7 cellular contexts compared by ENCODE assay signal in genomic region chr20:30378721-30379120, GRCh38.
A peak's percentile ranks its signal among the peaks of the same experiment; 100 is the strongest.
DNase-seq lines count a peak whose midpoint lies in the region; ATAC-seq and TF ChIP-seq lines count a peak whose summit lies in the region.
"Not testable (repeated sequence)": the region's sequence is repeated elsewhere in the genome, so short reads cannot be mapped to it uniquely, and the experiment has no call there.

No MANE protein-coding gene starts in this region.

- H3F3A ChIP-seq in GM23338 (replicated peaks; ENCODE audit: low read depth) = not testable (repeated sequence)

- TF ChIP-seq CTCF in CD4-positive, alpha-beta T cell (IDR thresholded peaks at IDR 0.05); GM23338 (conservative IDR thresholded peaks at IDR 0.05; ENCODE audit: low read depth in 2 of 2); natural killer cell (IDR thresholded peaks at IDR 0.05): not testable (repeated sequence)

- H2AFZ ChIP-seq in GM23338 = not testable (repeated sequence)

- peaks cover 35% of the 10 kb centered on the region for H3K36me3 Mint-ChIP-seq in CD4-positive, alpha-beta T cell (ENCODE audit: low read depth)
- not testable (repeated sequence) for H3K36me3 Mint-ChIP-seq in GM23338 (ENCODE audit: low read depth); T-helper 17 cell (ENCODE audit: low read depth)
- H3K36me3 Mint-ChIP-seq in activated CD8-positive, alpha-beta T cell treated with anti-CD3 and anti-CD28 coated beads, Interleukin-2, amount 10 ng/mL, durations not matched to agents 7 days and 5 days (ENCODE audit: low read depth) = peaks cover 26% of the 10 kb centered on the region
- H3K36me3 Mint-ChIP-seq in activated naive CD4-positive, alpha-beta T cell treated with anti-CD3 and anti-CD28 coated beads, Interleukin-2, amount 50 U/mL, for 24 hours = peaks cover 18% of the 10 kb centered on the region
- H3K36me3 Mint-ChIP-seq in dendritic cell treated with granulocyte-macrophage colony-stimulating factor and Interleukin-4, amounts not matched to agents 40 ng/mL and 50 ng/mL, for 4 days (ENCODE audit: low read depth) = peaks cover 47% of the 10 kb centered on the region
- peaks cover 22% of the 10 kb centered on the region for H3K36me3 Mint-ChIP-seq in natural killer cell

- peak overlapping the region; percentile 82 for H3K27ac Mint-ChIP-seq in CD4-positive, alpha-beta T cell
- H3K27ac Mint-ChIP-seq in GM23338; activated CD8-positive, alpha-beta T cell treated with anti-CD3 and anti-CD28 coated beads, Interleukin-2, amount 10 ng/mL, durations not matched to agents 7 days and 5 days: not testable (repeated sequence)
- peak overlapping the region; percentile 70 for H3K27ac Mint-ChIP-seq in T-helper 17 cell
- H3K27ac Mint-ChIP-seq in activated naive CD4-positive, alpha-beta T cell treated with anti-CD3 and anti-CD28 coated beads, Interleukin-2, amount 50 U/mL, for 24 hours = peak overlapping the region; percentile 46
- peak overlapping the region; percentile 25 for H3K27ac Mint-ChIP-seq in dendritic cell treated with granulocyte-macrophage colony-stimulating factor and Interleukin-4, amounts not matched to agents 40 ng/mL and 50 ng/mL, for 4 days
- peak overlapping the region; percentile 91 to 93 for H3K27ac Mint-ChIP-seq in natural killer cell

- not testable (repeated sequence) for H3K4me2 ChIP-seq in GM23338

- POLR2A ChIA-PET in CD4-positive, alpha-beta T cell (lab: Charles Lee); activated CD8-positive, alpha-beta T cell treated with anti-CD3 and anti-CD28 coated beads, Interleukin-2, amount 10 ng/mL, durations not matched to agents 7 days and 5 days (lab: Charles Lee): not testable (repeated sequence)

- not testable (repeated sequence) for ATAC-seq in CD4-positive, alpha-beta T cell (ENCODE audit: poor library complexity); GM23338; T-helper 17 cell; activated CD8-positive, alpha-beta T cell treated with anti-CD3 and anti-CD28 coated beads, Interleukin-2, amount 10 ng/mL, durations not matched to agents 7 days and 5 days; natural killer cell

- H3K27ac ChIP-seq in CD4-positive, alpha-beta T cell (ENCODE audit: low read depth, low read length); GM23338 (ENCODE audit: low read depth): not testable (repeated sequence)

- not testable (repeated sequence) for H3K27me3 Mint-ChIP-seq in CD4-positive, alpha-beta T cell; GM23338 (ENCODE audit: insufficient read depth, low read depth, poor library complexity); T-helper 17 cell; activated CD8-positive, alpha-beta T cell treated with anti-CD3 and anti-CD28 coated beads, Interleukin-2, amount 10 ng/mL, durations not matched to agents 7 days and 5 days (ENCODE audit: low read depth); activated naive CD4-positive, alpha-beta T cell treated with anti-CD3 and anti-CD28 coated beads, Interleukin-2, amount 50 U/mL, for 24 hours; dendritic cell treated with granulocyte-macrophage colony-stimulating factor and Interleukin-4, amounts not matched to agents 40 ng/mL and 50 ng/mL, for 4 days; natural killer cell (ENCODE audit: low read depth in 2 of 2)

- peaks cover 42% of the 10 kb centered on the region for H3K4me1 Mint-ChIP-seq in CD4-positive, alpha-beta T cell (ENCODE audit: low read depth)
- not testable (repeated sequence) for H3K4me1 Mint-ChIP-seq in GM23338
- peaks cover 22% of the 10 kb centered on the region for H3K4me1 Mint-ChIP-seq in T-helper 17 cell
- peaks cover 34% of the 10 kb centered on the region for H3K4me1 Mint-ChIP-seq in activated CD8-positive, alpha-beta T cell treated with anti-CD3 and anti-CD28 coated beads, Interleukin-2, amount 10 ng/mL, durations not matched to agents 7 days and 5 days (ENCODE audit: low read depth)
- peaks cover 54% of the 10 kb centered on the region for H3K4me1 Mint-ChIP-seq in activated naive CD4-positive, alpha-beta T cell treated with anti-CD3 and anti-CD28 coated beads, Interleukin-2, amount 50 U/mL, for 24 hours
- peaks cover 33% of the 10 kb centered on the region for H3K4me1 Mint-ChIP-seq in dendritic cell treated with granulocyte-macrophage colony-stimulating factor and Interleukin-4, amounts not matched to agents 40 ng/mL and 50 ng/mL, for 4 days (ENCODE audit: low read depth)
- peaks cover 48% of the 10 kb centered on the region in 2 donors for H3K4me1 Mint-ChIP-seq in natural killer cell

- H3K4me3 ChIP-seq in GM23338 = not testable (repeated sequence)

- not testable (repeated sequence) for H3K9me3 Mint-ChIP-seq in CD4-positive, alpha-beta T cell; GM23338; activated CD8-positive, alpha-beta T cell treated with anti-CD3 and anti-CD28 coated beads, Interleukin-2, amount 10 ng/mL, durations not matched to agents 7 days and 5 days (ENCODE audit: insufficient read depth); activated naive CD4-positive, alpha-beta T cell treated with anti-CD3 and anti-CD28 coated beads, Interleukin-2, amount 50 U/mL, for 24 hours; natural killer cell
- H3K9me3 Mint-ChIP-seq in dendritic cell treated with granulocyte-macrophage colony-stimulating factor and Interleukin-4, amounts not matched to agents 40 ng/mL and 50 ng/mL, for 4 days = peaks cover 16% of the 10 kb centered on the region

- H3K79me2 ChIP-seq in GM23338 (replicated peaks; ENCODE audit: insufficient read depth) = not testable (repeated sequence)

- H3K27me3 ChIP-seq in CD4-positive, alpha-beta T cell (ENCODE audit: control insufficient read depth, insufficient read depth, low read length) = not testable (repeated sequence)
- peaks cover 10% of the 10 kb centered on the region; the same call in 1 of the 2 replicates for H3K27me3 ChIP-seq in GM23338 (ENCODE audit: insufficient read depth)

- H4K20me1 ChIP-seq in GM23338 (replicated peaks; ENCODE audit: insufficient read depth) = not testable (repeated sequence)

- CTCF ChIA-PET in CD4-positive, alpha-beta T cell (lab: Charles Lee); activated CD8-positive, alpha-beta T cell treated with anti-CD3 and anti-CD28 coated beads, Interleukin-2, amount 10 ng/mL, durations not matched to agents 7 days and 5 days (lab: Charles Lee): not testable (repeated sequence)

- not testable (repeated sequence) for DNase-seq in CD4-positive, alpha-beta T cell; GM23338 (ENCODE audit: low spot score); T-helper 17 cell; activated CD8-positive, alpha-beta T cell treated with anti-CD3 and anti-CD28 coated beads, Interleukin-2, amount 10 ng/mL, durations not matched to agents 7 days and 5 days; natural killer cell

- intact Hi-C loops in CD4-positive, alpha-beta T cell (cut with DNase I, micrococcal nuclease); dendritic cell treated with granulocyte-macrophage colony-stimulating factor and Interleukin-4, amounts not matched to agents 40 ng/mL and 50 ng/mL, for 4 days (cut with micrococcal nuclease): not testable (repeated sequence)
- intact Hi-C loops in natural killer cell (cut with micrococcal nuclease) = loop anchor here (5.0 kb wide), 1 partner anchor 96 kb away; no protein-coding TSS in a partner anchor

- not testable (repeated sequence) for H3K4me1 ChIP-seq in GM23338 (ENCODE audit: insufficient read depth)

- peak overlapping the region; percentile 93 for H3K4me3 Mint-ChIP-seq in CD4-positive, alpha-beta T cell
- H3K4me3 Mint-ChIP-seq in GM23338 (0 out of 3 replicates have a peak overlapping the region, but pooled peaks have one; percentile 17), T-helper 17 cell (peak overlapping the region; percentile 93), natural killer cell (peak overlapping the region; percentile 92)
- H3K4me3 Mint-ChIP-seq in activated CD8-positive, alpha-beta T cell treated with anti-CD3 and anti-CD28 coated beads, Interleukin-2, amount 10 ng/mL, durations not matched to agents 7 days and 5 days = peak overlapping the region; percentile 28
- H3K4me3 Mint-ChIP-seq in activated naive CD4-positive, alpha-beta T cell treated with anti-CD3 and anti-CD28 coated beads, Interleukin-2, amount 50 U/mL, for 24 hours = peak overlapping the region; percentile 93
- not testable (repeated sequence) for H3K4me3 Mint-ChIP-seq in dendritic cell treated with granulocyte-macrophage colony-stimulating factor and Interleukin-4, amounts not matched to agents 40 ng/mL and 50 ng/mL, for 4 days

- H3K9me2 ChIP-seq in GM23338 (ENCODE audit: insufficient read depth) = not testable (repeated sequence)

- H3K9me3 ChIP-seq in CD4-positive, alpha-beta T cell (ENCODE audit: control insufficient read depth, low read length); T-helper 17 cell (ENCODE audit: control insufficient read depth, low read length, poor library complexity, severe bottlenecking): not testable (repeated sequence)

- not testable (repeated sequence) for H3K36me3 ChIP-seq in GM23338 (ENCODE audit: insufficient read depth)
